Comparison of ENCODE assay signal across 13 cellular contexts in genomic region chr14:88831285-88831684, GRCh38. TPM values are rescaled to one million over a fixed set of nuclear protein-coding genes. Genes with fewer than 3 reads are reported as not detected.
DNase-seq lines count a peak whose midpoint lies in the region; ATAC-seq and TF ChIP-seq lines count a peak whose summit lies in the region.
"Had no signal": no experiment of that assay in that cellular context is flagged by ENCODE, and none has a peak within 500 bp of the region (broad histone marks: within the 10 kb centered on the region; RNA-seq: fewer than 3 reads in every experiment).

No MANE protein-coding gene starts in this region.

- no peak for TF ChIP-seq CTCF in AG04449 (IDR thresholded peaks at IDR 0.05; ENCODE audit: insufficient read depth, low read length, missing control alignments)
- TF ChIP-seq CTCF in breast epithelium (IDR thresholded peaks at IDR 0.05): no peak

- no peaks in the 10 kb centered on the region for H3K36me3 ChIP-seq in breast epithelium

- intact Hi-C loops in breast epithelium (cut with DNase I; ENCODE audit: low total_unique reads): no loop called here

- no peak for TF ChIP-seq POLR2A in breast epithelium (IDR thresholded peaks at IDR 0.05)

- H3K27me3 ChIP-seq in breast epithelium: no peaks in the 10 kb centered on the region

- H3K27ac ChIP-seq in breast epithelium: peak overlapping the region; percentile 52 to 61

- CTCF ChIA-PET in AG04449 (lab: Yijun Ruan, JAX): no interaction called here

- no peak for ATAC-seq in HG02759 (IDR thresholded peaks at IDR 0.05; ENCODE audit: unreplicated experiment)
- ATAC-seq: K562 had no signal

- DNase-seq in AG04449 (ENCODE audit: low read depth, low spot score) (peak; percentile 33), LoVo (ENCODE audit: low spot score) (peak; percentile 10), breast epithelium (ENCODE audit: low spot score in 2 of 2) (peak in 1 of 2 donors; percentile 59), kidney glomerular epithelial cell (lab: John Stamatoyannopoulos, UW) (peak; percentile 26), DMS53 treated with DMSO at 0.1 percent for 48 hours (lab: John Stamatoyannopoulos, UW; ENCODE audit: unreplicated experiment) (no peak), hippocampal formation (lab: John Stamatoyannopoulos, UW) (no peak), NK-92 (lab: John Stamatoyannopoulos, UW; ENCODE audit: unreplicated experiment) (no peak)
- DNase-seq: activated T-cell treated with anti-CD3 and anti-CD28 coated beads, Interleukin-2, amount 50 U/mL, for 24 hours; NCI-H2107; stimulated activated CD4-positive, alpha-beta T cell treated with anti-CD3 and anti-CD28 coated beads, Interleukin-2, amount 100 ng/mL, for 48 hours had no signal

- POLR2A ChIA-PET in AG04449 (lab: Yijun Ruan, JAX): no interaction called here

- H3K9me3 ChIP-seq in breast epithelium: no peaks in the 10 kb centered on the region

- peaks cover 0 to 14% of the 10 kb centered on the region in 2 donors for H3K4me1 ChIP-seq in breast epithelium

- H3K4me3 ChIP-seq in AG04449 (ENCODE audit: low read depth, low read length): no peak overlapping the region
- no peak overlapping the region for H3K4me3 ChIP-seq in breast epithelium
- H3K4me3 ChIP-seq: K562, lung had no signal

RNA-seq across cellular contexts. Expression of gene TTC8, which starts 6.8 kb away (rescaled TPM):
- 10 to 100 TPM; 18.9 to 58.2 (median 44.6) TPM for total RNA-seq in breast epithelium

RNA-seq across cellular contexts. Expression of gene EML5, which starts 38.5 kb away (rescaled TPM):
- total RNA-seq in breast epithelium: 1 to 10 TPM in 2 of 3 donors, under 1 TPM in 1; 0.96 to 5.6 (median 4.3) TPM

Comparison
In these comparisons a context has a peak if more than half of its experiments do, and no peak if none do; other contexts are left out.
1. DNase-seq: peak in AG04449 (single experiment), LoVo (single experiment) and kidney glomerular epithelial cell (single experiment); none in DMS53 treated with DMSO at 0.1 percent for 48 hours (single experiment), hippocampal formation (0 of 2) and NK-92 (single experiment).